Comparison of ENCODE assay signal across 8 cellular contexts in the genomic region with DNA sequence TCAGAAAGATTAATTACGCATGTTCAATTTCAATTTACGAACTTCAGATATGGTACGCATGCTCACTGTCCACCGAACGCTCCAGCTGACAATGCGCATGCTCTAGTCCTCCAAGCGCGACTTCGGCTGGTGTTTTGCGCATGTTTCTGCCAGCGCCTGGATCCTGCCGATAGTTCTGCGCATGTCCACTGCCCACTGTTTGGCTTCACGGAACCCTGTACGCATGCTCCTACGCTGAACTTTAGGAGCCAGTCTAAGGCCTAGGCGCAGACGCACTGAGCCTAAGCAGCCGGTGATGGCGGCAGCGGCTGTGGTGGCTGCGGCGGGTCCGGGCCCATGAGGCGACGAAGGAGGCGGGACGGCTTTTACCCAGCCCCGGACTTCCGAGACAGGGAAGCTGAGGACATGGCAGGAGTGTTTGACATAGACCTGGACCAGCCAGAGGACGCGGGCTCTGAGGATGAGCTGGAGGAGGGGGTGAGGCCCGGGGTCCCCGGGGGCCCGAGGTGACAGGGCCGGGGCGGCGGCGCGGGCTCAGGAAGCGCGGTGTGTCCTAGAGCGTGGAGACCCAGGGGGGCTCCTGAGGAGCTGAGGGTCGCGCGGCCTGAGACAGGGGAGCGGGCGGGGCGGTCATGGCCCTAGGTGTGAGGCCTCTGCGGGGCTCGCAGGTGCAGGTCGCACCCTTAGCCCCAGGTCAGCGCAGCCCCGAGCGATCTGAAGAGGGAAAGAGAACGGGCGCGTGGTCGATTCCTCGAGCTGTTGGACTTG.
DNase-seq lines count a peak whose midpoint lies in the region; ATAC-seq and FAIRE-seq lines count a peak whose summit lies in the region.

A gene (plus strand): TSS at position 273 of the 768 bp plus-strand sequence. CDS start 64 bp downstream, at position 337.
A gene with protein sequence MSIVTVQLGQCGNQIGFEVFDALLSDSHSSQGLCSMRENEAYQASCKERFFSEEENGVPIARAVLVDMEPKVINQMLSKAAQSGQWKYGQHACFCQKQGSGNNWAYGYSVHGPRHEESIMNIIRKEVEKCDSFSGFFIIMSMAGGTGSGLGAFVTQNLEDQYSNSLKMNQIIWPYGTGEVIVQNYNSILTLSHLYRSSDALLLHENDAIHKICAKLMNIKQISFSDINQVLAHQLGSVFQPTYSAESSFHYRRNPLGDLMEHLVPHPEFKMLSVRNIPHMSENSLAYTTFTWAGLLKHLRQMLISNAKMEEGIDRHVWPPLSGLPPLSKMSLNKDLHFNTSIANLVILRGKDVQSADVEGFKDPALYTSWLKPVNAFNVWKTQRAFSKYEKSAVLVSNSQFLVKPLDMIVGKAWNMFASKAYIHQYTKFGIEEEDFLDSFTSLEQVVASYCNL (minus strand): TSS at position 95 of the 768 bp plus-strand sequence. CDS start 1,941 bp downstream, outside the sequence.

- peak; percentile 99 for DNase-seq in Ammon's horn (ENCODE audit: low spot score)
- DNase-seq in GM19238 (ENCODE audit: insufficient read length, low spot score) = peak; percentile 90
- peak; percentile 96 for DNase-seq in NCI-H524 treated with DMSO at 0.1 percent for 48 hours (lab: John Stamatoyannopoulos, UW)
- peak; percentile 96 to 98 for DNase-seq in activated CD4-positive, alpha-beta T cell treated with anti-CD3 and anti-CD28 coated beads for 4 hours
- DNase-seq in kidney glomerular epithelial cell (lab: John Stamatoyannopoulos, UW) = peak; percentile 98
- DNase-seq in stimulated activated CD4-positive, alpha-beta T cell treated with anti-CD3 and anti-CD28 coated beads, Interleukin-1b, Interleukin-23, amount 100 ng/mL, for 1 hour (ENCODE audit: low read depth in 2 of 2) = peak; percentile 86 to 95

- peak; percentile 86 for ATAC-seq in HG03442 (IDR thresholded peaks at IDR 0.05; ENCODE audit: unreplicated experiment)

- FAIRE-seq in colon (lab: Jason Lieb, UNC) = peak; percentile 43

Comparison
In these comparisons a context has a peak if more than half of its experiments do, and no peak if none do; other contexts are left out.
1. Peak in every context shown above with its lines: DNase-seq and ATAC-seq.